16 cellular contexts compared by ENCODE assay signal in the genomic region with DNA sequence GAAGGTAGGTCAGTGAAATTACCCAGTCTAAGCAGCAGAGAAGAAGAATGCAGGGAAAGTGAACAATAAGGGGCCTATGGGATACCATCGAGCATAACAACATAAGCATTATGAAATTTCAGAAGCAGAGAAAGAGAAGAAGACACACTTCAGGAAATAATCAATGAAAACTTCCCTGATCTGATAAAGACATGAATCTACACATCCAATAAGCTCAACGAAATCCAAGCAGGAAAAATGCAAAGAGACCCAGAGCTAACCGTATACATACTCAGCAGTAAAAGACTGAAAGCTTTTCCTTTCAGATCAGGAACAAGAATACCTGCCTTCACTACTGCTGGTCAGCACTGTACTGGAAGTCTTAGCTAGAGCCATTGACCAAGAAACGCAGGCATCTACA. TPM values are rescaled to one million over a fixed set of nuclear protein-coding genes. Genes with fewer than 3 reads are reported as not detected.
DNase-seq lines count a peak whose midpoint lies in the region; ATAC-seq and TF ChIP-seq lines count a peak whose summit lies in the region.
"Had no signal": no experiment of that assay in that cellular context is flagged by ENCODE, and none has a peak within 500 bp of the region (broad histone marks: within the 10 kb centered on the region; RNA-seq: fewer than 3 reads in every experiment).

No MANE protein-coding gene starts in this region.

- H3K36me3 Mint-ChIP-seq in glutamatergic neuron (ENCODE audit: unreplicated experiment) (peaks cover 4% of the 10 kb centered on the region), type B pancreatic cell (peaks cover 42% of the 10 kb centered on the region), endodermal cell (ENCODE audit: low read depth) (peaks cover 61% of the 10 kb centered on the region)

- H3K27me3 ChIP-seq in left ventricle myocardium inferior (ENCODE audit: low read depth) (no peaks in the 10 kb centered on the region), heart left ventricle (no peaks in the 10 kb centered on the region), endodermal cell (ENCODE audit: control insufficient read depth, insufficient read depth, low read length, poor library complexity, severe bottlenecking) (no peaks in the 10 kb centered on the region)
- H3K27me3 ChIP-seq: SJCRH30 had no signal

- peaks cover 24% of the 10 kb centered on the region for H3K4me1 Mint-ChIP-seq in glutamatergic neuron (ENCODE audit: low read depth, unreplicated experiment)
- H3K4me1 Mint-ChIP-seq in type B pancreatic cell (ENCODE audit: unreplicated experiment) = peaks cover 9% of the 10 kb centered on the region
- no peaks in the 10 kb centered on the region for H3K4me1 Mint-ChIP-seq in endodermal cell

- H3K4me3 ChIP-seq in left ventricle myocardium inferior = no peak overlapping the region
- no peak overlapping the region for H3K4me3 ChIP-seq in heart left ventricle
- H3K4me3 ChIP-seq in endodermal cell (ENCODE audit: low read length) = no peak overlapping the region
- H3K4me3 ChIP-seq: PC-9, SJCRH30 had no signal

- peaks cover 31% of the 10 kb centered on the region for H3K4me1 ChIP-seq in left ventricle myocardium inferior
- peaks cover 0 to 13% (median 9%) of the 10 kb centered on the region in 12 donors for H3K4me1 ChIP-seq in heart left ventricle
- no peaks in the 10 kb centered on the region for H3K4me1 ChIP-seq in endodermal cell (ENCODE audit: control insufficient read depth, insufficient read depth, low read length)
- H3K4me1 ChIP-seq: SJCRH30 had no signal

- intact Hi-C loops in left ventricle myocardium inferior (cut with micrococcal nuclease) (no loop called here), heart left ventricle (cut with DNase I) (no loop called here)

- peak overlapping the region; percentile 10 for H3K4me3 Mint-ChIP-seq in glutamatergic neuron (ENCODE audit: unreplicated experiment)
- no peak overlapping the region for H3K4me3 Mint-ChIP-seq in type B pancreatic cell
- H3K4me3 Mint-ChIP-seq in endodermal cell = no peak overlapping the region

- WGBS in heart left ventricle, 4 donors = 77 to 95% (median 90%) methylated on average over 4 of the region's 4 CpGs
- WGBS in endodermal cell (ENCODE audit: insufficient coverage in 1 of 2, insufficient read length in 1 of 2), 2 experiments = 96% methylated on average over 3 to 4 of the region's 4 CpGs

- H3K27me3 Mint-ChIP-seq in glutamatergic neuron (ENCODE audit: unreplicated experiment) = peaks cover 13% of the 10 kb centered on the region
- H3K27me3 Mint-ChIP-seq in type B pancreatic cell = no peaks in the 10 kb centered on the region
- H3K27me3 Mint-ChIP-seq in endodermal cell (ENCODE audit: insufficient read depth) = no peaks in the 10 kb centered on the region

- H3K9me3 Mint-ChIP-seq in glutamatergic neuron (ENCODE audit: unreplicated experiment) = peaks cover 5% of the 10 kb centered on the region
- no peaks in the 10 kb centered on the region for H3K9me3 Mint-ChIP-seq in type B pancreatic cell
- H3K9me3 Mint-ChIP-seq in endodermal cell = peaks cover 2% of the 10 kb centered on the region

- peak overlapping the region; percentile 30 for H3K27ac ChIP-seq in left ventricle myocardium inferior (replicated peaks)
- peak overlapping the region in 1 of 12 donors; percentile 3 for H3K27ac ChIP-seq in heart left ventricle
- H3K27ac ChIP-seq in VCaP = peak overlapping the region; percentile 19; the same call in 1 of the 2 replicates
- no peak overlapping the region for H3K27ac ChIP-seq in endodermal cell (ENCODE audit: low read depth, low read length)
- H3K27ac ChIP-seq: PC-9, SJCRH30 had no signal

- peaks cover 19% of the 10 kb centered on the region for H3K36me3 ChIP-seq in left ventricle myocardium inferior
- H3K36me3 ChIP-seq in heart left ventricle = peaks cover 0 to 62% (median 37%) of the 10 kb centered on the region in 9 donors
- peaks cover 56% of the 10 kb centered on the region for H3K36me3 ChIP-seq in endodermal cell (ENCODE audit: control insufficient read depth, insufficient read depth, low read length)

- H3K27ac Mint-ChIP-seq in glutamatergic neuron (ENCODE audit: unreplicated experiment) (peak overlapping the region; percentile 23), type B pancreatic cell (peak overlapping the region; percentile 6), endodermal cell (no peak overlapping the region)

- no peak for ATAC-seq in heart left ventricle

- TF ChIP-seq CTCF in left ventricle myocardium inferior (IDR thresholded peaks at IDR 0.05; ENCODE audit: borderline replicate concordance) = no peak
- TF ChIP-seq CTCF in heart left ventricle (IDR thresholded peaks at IDR 0.05) = no peak
- TF ChIP-seq CTCF in VCaP (conservative IDR thresholded peaks at IDR 0.05) = no peak
- no peak for TF ChIP-seq CTCF in glutamatergic neuron (IDR thresholded peaks at IDR 0.05; ENCODE audit: partially characterized antibody, unreplicated experiment)
- TF ChIP-seq CTCF in type B pancreatic cell (conservative IDR thresholded peaks at IDR 0.05) = no peak
- no peak for TF ChIP-seq CTCF in endodermal cell (conservative IDR thresholded peaks at IDR 0.05)

- no peak overlapping the region for H3K9ac ChIP-seq in endodermal cell (ENCODE audit: extremely low read depth, low read length, poor library complexity, severe bottlenecking)

- H3K9me3 ChIP-seq in left ventricle myocardium inferior (replicated peaks) (no peaks in the 10 kb centered on the region), heart left ventricle (no peaks in the 10 kb centered on the region), endodermal cell (ENCODE audit: control insufficient read depth, low read length) (no peaks in the 10 kb centered on the region)
- H3K9me3 ChIP-seq: SJCRH30 had no signal

- no peak for DNase-seq in left ventricle myocardium inferior
- DNase-seq in heart left ventricle = no peak
- DNase-seq in glutamatergic neuron = no peak
- no peak for DNase-seq in type B pancreatic cell (ENCODE audit: extremely low spot score, unreplicated experiment)
- no peak for DNase-seq in endodermal cell
- DNase-seq in NCI-H446 (lab: John Stamatoyannopoulos, UW) = no peak
- DNase-seq in SW480 (ENCODE audit: low spot score) = no peak
- DNase-seq: ACHN; DMS79; GOT3; NCI-H187 treated with DMSO at 0.1 percent for 48 hours; NCI-H446 treated with DMSO at 0.1 percent for 48 hours; NK-92 treated with Interleukin-12 subunit alpha and Interleukin-12 subunit beta, amount 100 ng/mL, for 24 hours; PC-9; SJCRH30 had no signal

- no peak for TF ChIP-seq POLR2A in heart left ventricle (IDR thresholded peaks at IDR 0.05)

RNA-seq across cellular contexts. Expression of a gene that starts 38.6 kb away (rescaled TPM):
- total RNA-seq in left ventricle myocardium inferior (41.4 TPM), heart left ventricle (10 to 100 TPM; 33.9 to 48.2 (median 40.1) TPM), glutamatergic neuron (ENCODE audit: unreplicated experiment) (60.4 TPM), type B pancreatic cell (ENCODE audit: low replicate concordance) (74.0 and 100 TPM in 2 replicates), endodermal cell (10 to 100 TPM; 75.3 to 79.1 TPM)
- polyA plus RNA-seq in heart left ventricle = 10 to 100 TPM; 23.5 to 60.7 TPM
- 79.0 TPM for polyA plus RNA-seq in endodermal cell (2013, experiment 1 of 2)
- polyA plus RNA-seq in endodermal cell (2013, experiment 2 of 2) = 79.4 TPM
